Comparison of ENCODE assay signal across 23 cellular contexts in the genomic region with DNA sequence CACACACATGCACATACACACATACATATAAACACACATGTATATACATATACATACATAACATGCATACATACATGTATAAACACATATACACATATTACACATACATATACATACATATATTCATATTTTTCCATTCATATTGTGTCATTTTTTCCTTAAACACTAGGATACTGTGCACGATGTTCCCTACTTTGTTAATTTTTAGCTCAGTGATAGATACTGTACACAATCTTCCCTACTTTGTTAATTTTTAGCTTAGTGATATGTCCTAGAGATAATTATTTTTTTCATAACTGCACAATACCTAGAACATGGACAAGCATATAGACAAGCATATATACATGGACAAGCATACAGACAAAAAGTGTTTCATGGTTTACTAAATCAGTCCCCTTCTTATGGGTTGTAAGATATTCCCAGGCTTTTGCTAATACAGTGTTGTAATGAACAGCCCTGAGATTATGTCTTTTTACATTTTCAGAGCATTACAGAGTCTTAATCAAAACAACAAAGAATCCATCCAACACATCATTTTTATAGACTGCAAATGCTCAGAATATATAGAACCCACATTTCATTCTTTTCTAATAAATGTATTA.
"Had no signal": no experiment of that assay in that cellular context is flagged by ENCODE, and none has a peak within 500 bp of the region (broad histone marks: within the 10 kb centered on the region; RNA-seq: fewer than 3 reads in every experiment).

No MANE protein-coding gene starts in this region.

- H3K27me3 ChIP-seq: dorsolateral prefrontal cortex, esophagus muscularis mucosa, foreskin keratinocyte, gastroesophageal sphincter, heart left ventricle, hepatocyte, left lung had no signal

- H3K36me3 Mint-ChIP-seq: immature natural killer cell, mesothelial cell of epicardium had no signal

- DNase-seq: dermis blood vessel endothelial cell; dorsolateral prefrontal cortex; effector CD4-positive, alpha-beta T cell; effector memory CD4-positive, alpha-beta T cell; foreskin keratinocyte; heart left ventricle; hypothalamus; immature natural killer cell; islet precursor cell; kidney; kidney glomerular epithelial cell; left colon; left lung; left ventricle myocardium superior; lower lobe of right lung; mesenchymal stem cell had no signal

- H3K4me1 Mint-ChIP-seq: immature natural killer cell, mesothelial cell of epicardium had no signal

- H3K4me1 ChIP-seq: esophagus muscularis mucosa, foreskin keratinocyte, gastroesophageal sphincter, heart left ventricle, left lung, lower lobe of right lung had no signal

- H3K9me3 ChIP-seq: esophagus muscularis mucosa, left lung, lower lobe of right lung had no signal

- H3K4me3 Mint-ChIP-seq: immature natural killer cell, mesothelial cell of epicardium had no signal

- H3K9me3 Mint-ChIP-seq: mesothelial cell of epicardium had no signal

- H3K27ac ChIP-seq: coronary artery, dorsolateral prefrontal cortex, esophagus muscularis mucosa, foreskin keratinocyte, gastroesophageal sphincter, heart left ventricle, hepatocyte, left lung, lower lobe of right lung had no signal

- H3K4me3 ChIP-seq: coronary artery, dorsolateral prefrontal cortex, esophagus muscularis mucosa, gastroesophageal sphincter, heart left ventricle, hepatocyte, left lung, lower lobe of right lung had no signal

- FAIRE-seq: endothelial cell of umbilical vein, frontal cortex had no signal

- H3K27ac Mint-ChIP-seq: immature natural killer cell, mesothelial cell of epicardium had no signal

- ATAC-seq: foreskin keratinocyte, gastroesophageal sphincter, heart left ventricle, left colon, left lung, left ventricle myocardium superior, lower lobe of right lung had no signal

- H3K36me3 ChIP-seq: esophagus muscularis mucosa, gastroesophageal sphincter, heart left ventricle, left lung, lower lobe of right lung had no signal
